ENCODE assay signal across 29 cellular contexts in the genomic region with DNA sequence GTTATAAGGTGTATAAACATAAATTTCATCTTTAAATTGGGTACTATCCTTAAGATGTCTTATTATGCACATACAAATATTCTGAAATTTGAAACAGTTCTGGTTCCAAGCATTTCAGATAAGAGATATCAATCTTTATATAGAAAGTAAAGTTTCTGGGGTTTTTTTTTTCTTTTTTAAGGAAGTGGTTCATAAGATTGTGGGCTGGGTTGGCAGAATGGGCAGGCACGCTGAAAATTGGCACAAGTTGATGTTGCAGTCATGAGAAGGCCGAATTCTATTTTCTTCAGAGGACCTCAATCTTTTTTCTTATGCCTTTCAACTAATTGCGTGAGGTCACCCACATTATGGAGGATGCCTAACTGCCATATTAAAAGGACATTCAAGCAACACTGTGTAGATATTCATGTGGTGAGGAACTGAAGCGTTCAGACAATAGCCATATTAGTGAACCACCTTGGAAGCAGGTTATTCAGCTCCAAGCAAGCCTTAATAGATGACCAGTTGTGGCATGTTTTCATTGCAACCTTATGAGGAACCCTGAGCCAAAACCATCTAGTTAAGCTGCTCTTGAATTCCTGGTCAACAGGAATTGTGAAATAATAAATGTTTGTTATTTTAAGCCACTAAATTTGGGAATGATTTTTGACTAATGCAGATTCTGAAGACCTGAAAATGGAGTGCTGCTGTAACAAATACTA.
A peak's percentile ranks its signal among the peaks of the same experiment; 100 is the strongest.
DNase-seq lines count a peak whose midpoint lies in the region; ATAC-seq and TF ChIP-seq lines count a peak whose summit lies in the region.
"Had no signal": no experiment of that assay in that cellular context is flagged by ENCODE, and none has a peak within 500 bp of the region (broad histone marks: within the 10 kb centered on the region; RNA-seq: fewer than 3 reads in every experiment).

No MANE protein-coding gene starts in this region.

- CTCF ChIA-PET in OCI-LY7 (lab: Charles Lee; ENCODE audit: unreplicated experiment) = no interaction called here

- in situ Hi-C loops in transverse colon (cut with MboI; ENCODE audit: low pct_ligation_motif_present in 1 of 4, low pct_unique_long_range_greater_than_20kb in 1 of 4, low sequenced_read_pairs in 3 of 4) = no loop called here

- H3K9me3 ChIP-seq in upper lobe of right lung (no peaks in the 10 kb centered on the region), BE2C (no peaks in the 10 kb centered on the region), transverse colon (no peaks in the 10 kb centered on the region), OCI-LY7 (ENCODE audit: low read length) (no peaks in the 10 kb centered on the region)
- H3K9me3 ChIP-seq: esophagus muscularis mucosa, lower lobe of right lung, tibial artery had no signal

- intact Hi-C loops in upper lobe of right lung (cut with DNase I) (no loop called here), transverse colon (cut with DNase I; ENCODE audit: low total_unique reads) (no loop called here), OCI-LY7 (cut with micrococcal nuclease; ENCODE audit: unreplicated experiment) (no loop called here)

- no peak overlapping the region for H3K27ac ChIP-seq in upper lobe of right lung
- no peak overlapping the region for H3K27ac ChIP-seq in transverse colon
- no peak overlapping the region for H3K27ac ChIP-seq in OCI-LY7 (ENCODE audit: low read depth, low read length, poor library complexity, severe bottlenecking)
- H3K27ac ChIP-seq: esophagus muscularis mucosa, lower lobe of right lung, parathyroid adenoma, SK-N-MC, tibial artery had no signal

- H4K20me1 ChIP-seq in OCI-LY7 (ENCODE audit: insufficient read depth, low read length) = no peaks in the 10 kb centered on the region

- POLR2A ChIA-PET in OCI-LY7 (lab: Charles Lee) = no interaction called here

- H3K4me2 ChIP-seq in OCI-LY7 (ENCODE audit: low read length) = no peak overlapping the region

- TF ChIP-seq EP300 in transverse colon (IDR thresholded peaks at IDR 0.05; ENCODE audit: low read depth) = no peak

- no peak for TF ChIP-seq POLR2A in transverse colon (IDR thresholded peaks at IDR 0.05)

- peaks cover 36% of the 10 kb centered on the region for H3K36me3 ChIP-seq in upper lobe of right lung
- H3K36me3 ChIP-seq in BE2C = peaks cover 15% of the 10 kb centered on the region
- H3K36me3 ChIP-seq in transverse colon = peaks cover 0 to 22% (median 0%) of the 10 kb centered on the region in 4 donors
- peaks cover 11% of the 10 kb centered on the region; the same call in 1 of the 2 replicates for H3K36me3 ChIP-seq in OCI-LY7 (ENCODE audit: insufficient read depth, low read length)

- no peaks in the 10 kb centered on the region for H3K9me2 ChIP-seq in OCI-LY7 (ENCODE audit: insufficient read depth, low read length)

- H2AFZ ChIP-seq in OCI-LY7 (ENCODE audit: low read length) = no peak overlapping the region
- H2AFZ ChIP-seq: parathyroid adenoma had no signal

- no peak overlapping the region for H3K4me3 ChIP-seq in upper lobe of right lung
- no peak overlapping the region for H3K4me3 ChIP-seq in BE2C (ENCODE audit: low read depth, low read length)
- no peak overlapping the region for H3K4me3 ChIP-seq in transverse colon
- no peak overlapping the region for H3K4me3 ChIP-seq in OCI-LY7 (ENCODE audit: low read depth, low read length, poor library complexity, severe bottlenecking)
- H3K4me3 ChIP-seq: esophagus muscularis mucosa, lower lobe of right lung, SK-N-MC, tibial artery had no signal

- H3K27me3 ChIP-seq in upper lobe of right lung (no peaks in the 10 kb centered on the region), BE2C (no peaks in the 10 kb centered on the region), transverse colon (no peaks in the 10 kb centered on the region)
- H3K27me3 ChIP-seq: esophagus muscularis mucosa, tibial artery had no signal

- TF ChIP-seq CTCF in upper lobe of right lung (IDR thresholded peaks at IDR 0.05) (no peak), BE2C (IDR thresholded peaks at IDR 0.05; ENCODE audit: low read depth, low read length) (no peak), transverse colon (IDR thresholded peaks at IDR 0.05) (no peak), OCI-LY7 (conservative IDR thresholded peaks at IDR 0.05; ENCODE audit: low read length) (no peak)

- DNase-seq in NOMO-1 treated with DMSO at 0.1 percent for 48 hours (lab: John Stamatoyannopoulos, UW; ENCODE audit: unreplicated experiment) = peak; percentile 17
- no peak for DNase-seq in NOMO-1 treated with dmso at 0.1 percent for 144 hours (lab: John Stamatoyannopoulos, UW; ENCODE audit: unreplicated experiment)
- peak; percentile 31 for DNase-seq in astrocyte of the hippocampus (ENCODE audit: low read depth, low spot score)
- DNase-seq in fibroblast of peridontal ligament (ENCODE audit: extremely low read depth) = peak; percentile 40
- DNase-seq in upper lobe of right lung = no peak
- no peak for DNase-seq in BE2C
- DNase-seq in transverse colon = no peak
- DNase-seq in OCI-LY7 (ENCODE audit: low spot score) = no peak
- DNase-seq: 8988T; activated CD4-positive, CD25-positive, alpha-beta regulatory T cell; activated CD8-positive, alpha-beta T cell treated with anti-CD3 and anti-CD28 coated beads for 36 hours; activated gamma-delta T cell; AML-193; CD8-positive, alpha-beta memory T cell; effector CD4-positive, alpha-beta T cell; GDM1; lower lobe of right lung; NCI-H146; NCI-H510A; nephron progenitor cell; NK-92 treated with Interleukin-12 subunit alpha and Interleukin-12 subunit beta, amount 100 ng/mL, for 24 hours; RPMI8226; stimulated activated naive CD8-positive, alpha-beta T cell treated with anti-CD3 and anti-CD28 coated beads, Interleukin-15, amount 100 ng/mL, for 72 hours; tibial artery had no signal

- H3K4me1 ChIP-seq in upper lobe of right lung = no peaks in the 10 kb centered on the region
- peaks cover 7% of the 10 kb centered on the region; the same call in 1 of the 2 replicates for H3K4me1 ChIP-seq in BE2C
- H3K4me1 ChIP-seq in transverse colon = peaks cover 0 to under 1% (median 0%) of the 10 kb centered on the region in 4 donors
- H3K4me1 ChIP-seq in OCI-LY7 (ENCODE audit: insufficient read depth, low read length, poor library complexity, severe bottlenecking) = no peaks in the 10 kb centered on the region
- H3K4me1 ChIP-seq: esophagus muscularis mucosa, parathyroid adenoma had no signal

- BruUV-seq in OCI-LY7 (replicated peaks; lab: Mats Ljungman, UMichigan) = no TSS peak

- peak; percentile 25 for ATAC-seq in upper lobe of right lung
- ATAC-seq: activated CD8-positive, alpha-beta T cell treated with anti-CD3 and anti-CD28 coated beads for 36 hours; HepG2; lower lobe of right lung; sciatic nerve; stimulated activated naive CD8-positive, alpha-beta T cell treated with anti-CD3 and anti-CD28 coated beads, Interleukin-15, amount 100 ng/mL, for 72 hours had no signal

- 85 to 88% methylated on average over 4 of the region's 4 CpGs for WGBS in transverse colon (ENCODE audit: low coverage in 1 of 2), 2 donors

- no peaks in the 10 kb centered on the region for H3K79me2 ChIP-seq in OCI-LY7 (ENCODE audit: insufficient read depth, low read depth, low read length)
- H3K79me2 ChIP-seq: parathyroid adenoma had no signal

Comparison
In these comparisons a context has a peak if more than half of its experiments do, and no peak if none do; other contexts are left out.
1. DNase-seq: peak in NOMO-1 treated with DMSO at 0.1 percent for 48 hours (single experiment), astrocyte of the hippocampus (single experiment) and fibroblast of peridontal ligament (single experiment); none in NOMO-1 treated with dmso at 0.1 percent for 144 hours (single experiment), upper lobe of right lung (single experiment), BE2C (single experiment), transverse colon (single experiment) and OCI-LY7 (single experiment).